In the genomic region with DNA sequence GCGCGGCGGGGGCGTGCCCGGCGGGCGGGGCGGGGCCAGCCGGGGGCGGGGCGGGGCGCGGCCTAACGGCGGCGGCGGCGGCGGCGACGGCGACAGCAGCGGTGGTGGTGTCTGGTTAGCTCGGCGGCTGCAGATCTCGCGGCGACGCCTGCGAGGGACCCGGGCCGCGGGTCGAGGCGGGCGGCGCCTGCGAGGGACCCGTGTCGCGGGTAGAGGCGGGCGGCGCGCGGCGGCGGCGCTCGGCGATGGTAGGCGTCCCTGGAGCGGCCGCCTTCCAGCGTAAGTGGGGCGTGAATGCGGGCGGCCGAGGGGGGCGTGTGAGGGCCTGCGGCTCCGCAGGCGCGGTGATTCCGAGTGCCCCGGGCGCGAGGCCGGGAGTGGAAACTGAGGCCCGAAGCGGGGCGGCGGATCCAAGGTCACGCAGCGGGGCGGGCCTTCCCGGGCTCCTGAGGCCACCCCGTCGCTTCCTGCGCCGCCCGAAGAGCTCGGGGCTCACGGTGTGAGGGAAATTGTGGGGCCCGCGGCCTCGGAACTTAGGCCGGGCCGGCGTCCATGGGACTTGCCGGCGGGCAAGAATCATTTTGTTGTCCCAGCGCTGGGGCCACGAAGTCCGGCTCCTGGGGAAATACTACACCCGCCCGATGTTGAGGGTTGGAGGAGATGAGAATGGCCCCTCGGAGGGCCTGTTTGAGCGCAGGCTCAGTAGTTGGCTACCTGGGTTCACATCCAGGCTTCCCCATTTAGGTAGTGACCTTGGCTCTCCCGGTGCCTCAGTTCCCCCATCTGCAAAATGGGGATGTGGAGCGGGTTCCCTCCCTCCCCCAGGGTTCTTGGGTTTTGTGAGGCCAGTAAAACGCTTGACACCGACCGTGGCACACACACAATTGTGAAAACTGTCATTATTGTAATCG, we compare ENCODE assay signal across 8 cellular contexts. TPM values are rescaled to one million over a fixed set of nuclear protein-coding genes. Genes with fewer than 3 reads are reported as not detected.
DNase-seq lines count a peak whose midpoint lies in the region; ATAC-seq and TF ChIP-seq lines count a peak whose summit lies in the region.

A gene (plus strand): TSS at position 74 of the 911 bp plus-strand sequence. CDS start 172 bp downstream, at position 246.

- POLR2A ChIA-PET in PC-9 (lab: Charles Lee; ENCODE audit: unreplicated experiment), result interaction anchor here (0.5 to 1.2 kb wide), 16 partner anchors 11 to 646 kb away, joined by 3 to 12 read pairs (median 5); a partner anchor contains a TSS

- intact Hi-C loops in PC-9 (cut with micrococcal nuclease; ENCODE audit: unreplicated experiment), result no loop called here
- intact Hi-C loops in lower leg skin (cut with DNase I; ENCODE audit: low total_unique reads), result no loop called here

- H3K79me2 ChIP-seq in PC-9 (ENCODE audit: low read depth), result peaks cover 36% of the 10 kb centered on the region

- 0 out of 2 replicates have a peak, but pooled peaks cover 5% of the 10 kb centered on the region for H4K20me1 ChIP-seq in PC-9 (ENCODE audit: insufficient read depth)

- peaks cover 0 to 3% of the 10 kb centered on the region in 2 donors for H3K4me1 Mint-ChIP-seq in stimulated activated naive B cell treated with anti-CD40 and anti-IgM and Interleukin-4, amounts not matched to agents 10 μg/mL and 1 μg/mL and 100 μg/mL, for 72 hours

- no peaks in the 10 kb centered on the region for H3K27me3 Mint-ChIP-seq in stimulated activated naive B cell treated with anti-CD40 and anti-IgM and Interleukin-4, amounts not matched to agents 10 μg/mL and 1 μg/mL and 100 μg/mL, for 72 hours

- peaks cover 0 to 2% of the 10 kb centered on the region in 2 donors for H3K36me3 Mint-ChIP-seq in stimulated activated naive B cell treated with anti-CD40 and anti-IgM and Interleukin-4, amounts not matched to agents 10 μg/mL and 1 μg/mL and 100 μg/mL, for 72 hours

- no peaks in the 10 kb centered on the region for H3K9me3 Mint-ChIP-seq in stimulated activated naive B cell treated with anti-CD40 and anti-IgM and Interleukin-4, amounts not matched to agents 10 μg/mL and 1 μg/mL and 100 μg/mL, for 72 hours

- no peaks in the 10 kb centered on the region for H3K36me3 ChIP-seq in PC-9 (ENCODE audit: low read depth)

- peaks cover 18% of the 10 kb centered on the region for H3K4me1 ChIP-seq in PC-9 (replicated peaks; ENCODE audit: insufficient read depth)

- WGBS in lower leg skin, 2 donors, result 1 to 5% methylated on average over 7 to 85 of the region's 105 CpGs

- peaks cover 20% of the 10 kb centered on the region for H3F3A ChIP-seq in PC-9 (ENCODE audit: insufficient read depth, low read depth)

- DNase-seq in ACHN (peak; percentile 63), PC-9 (peak in 1 of 2 experiments; percentile 36), coronary artery (ENCODE audit: low spot score) (peak; percentile 84), lower leg skin (ENCODE audit: low spot score in 2 of 2) (peak; percentile 28 to 92), NCI-H1930 (lab: John Stamatoyannopoulos, UW) (no peak)
- no peak for DNase-seq in stimulated activated naive B cell treated with anti-CD40 and anti-IgM and Interleukin-4, amounts not matched to agents 10 μg/mL and 1 μg/mL and 100 μg/mL, for 72 hours

- no peak for TF ChIP-seq POLR2A in lower leg skin (IDR thresholded peaks at IDR 0.05)

- peak within 1 kb of the TSS; percentile 86 for H2AFZ ChIP-seq in PC-9

- H3K9me2 ChIP-seq in PC-9 (ENCODE audit: insufficient read depth), result no peaks in the 10 kb centered on the region

- no TSS peak for BruUV-seq in PC-9 (replicated peaks; lab: Mats Ljungman, UMichigan)

- H3K4me2 ChIP-seq in PC-9, result peak within 1 kb of the TSS; percentile 94

- TF ChIP-seq CTCF in PC-9 (conservative IDR thresholded peaks at IDR 0.05), result no peak
- no peak for TF ChIP-seq CTCF in coronary artery (IDR thresholded peaks at IDR 0.05)
- no peak for TF ChIP-seq CTCF in lower leg skin (IDR thresholded peaks at IDR 0.05)

- H3K27ac ChIP-seq in PC-9, result peak within 1 kb of the TSS; percentile 90
- H3K27ac ChIP-seq in coronary artery, result peak within 1 kb of the TSS; percentile 94 to 99

- CTCF ChIA-PET in PC-9 (lab: Charles Lee), result interaction anchor here (0.5 to 0.9 kb wide), 4 partner anchors 25 to 178 kb away, joined by 4 to 11 read pairs (median 6); no protein-coding TSS in a partner anchor

- in situ Hi-C loops in ACHN (cut with HindIII; ENCODE audit: low pct_ligation_motif_present, low pct_unique_long_range_greater_than_20kb, low sequenced_read_pairs), result no loop called here

- peak within 1 kb of the TSS; percentile 88 to 91 for H3K4me3 Mint-ChIP-seq in stimulated activated naive B cell treated with anti-CD40 and anti-IgM and Interleukin-4, amounts not matched to agents 10 μg/mL and 1 μg/mL and 100 μg/mL, for 72 hours

- H3K9me3 ChIP-seq in PC-9 (ENCODE audit: insufficient read depth, low read depth), result no peaks in the 10 kb centered on the region

- no peaks in the 10 kb centered on the region for H3K27me3 ChIP-seq in PC-9 (ENCODE audit: insufficient read depth, low read depth)

- ATAC-seq in GM18498 (IDR thresholded peaks at IDR 0.05; ENCODE audit: unreplicated experiment), result peak; percentile 58
- peak; percentile 46 for ATAC-seq in HG02938 (IDR thresholded peaks at IDR 0.05; ENCODE audit: unreplicated experiment)
- ATAC-seq in stimulated activated naive B cell treated with anti-CD40 and anti-IgM and Interleukin-4, amounts not matched to agents 10 μg/mL and 1 μg/mL and 100 μg/mL, for 72 hours (replicated peaks), result peak; percentile 35 to 41

- H3K4me3 ChIP-seq in PC-9 (peak within 1 kb of the TSS; percentile 67), coronary artery (peak within 1 kb of the TSS; percentile 92), lower leg skin (ENCODE audit: low read depth, poor library complexity, severe bottlenecking) (peak within 1 kb of the TSS; percentile 68)

- H3K27ac Mint-ChIP-seq in stimulated activated naive B cell treated with anti-CD40 and anti-IgM and Interleukin-4, amounts not matched to agents 10 μg/mL and 1 μg/mL and 100 μg/mL, for 72 hours, result peak within 1 kb of the TSS; percentile 93

RNA-seq across cellular contexts. Expression of the gene that starts here (rescaled TPM):
- total RNA-seq in PC-9 (2021), result 20.0 and 22.7 TPM in 2 replicates
- total RNA-seq in lower leg skin, result 10 to 100 TPM; 17.2 to 24.6 (median 21.7) TPM

Comparison
In these comparisons a context has a peak if more than half of its experiments do, and no peak if none do; other contexts are left out.
1. DNase-seq: peak in ACHN (single experiment), coronary artery (single experiment) and lower leg skin (2 of 2); none in stimulated activated naive B cell treated with anti-CD40 and anti-IgM and Interleukin-4, amounts not matched to agents 10 μg/mL and 1 μg/mL and 100 μg/mL, for 72 hours (single experiment) and NCI-H1930 (0 of 2).
2. Peak in every context shown above with its lines, with median percentiles within 50 percentile points of each other: ATAC-seq and H3K4me3 ChIP-seq.